Comparison of ENCODE assay signal across 18 cellular contexts in genomic region chr16:67238806-67239470, GRCh38.
"Had no signal": no experiment of that assay in that cellular context is flagged by ENCODE, and none has a peak within 500 bp of the region (broad histone marks: within the 10 kb centered on the region; RNA-seq: fewer than 3 reads in every experiment).

No MANE protein-coding gene starts in this region.

- H3K36me3 ChIP-seq: prostate gland had no signal

- ATAC-seq: activated T-cell treated with anti-CD3 and anti-CD28 coated beads, Interleukin-2, amount 50 U/mL, for 72 hours; left cardiac atrium; natural killer cell had no signal

- H3K27ac Mint-ChIP-seq: activated naive CD4-positive, alpha-beta T cell treated with anti-CD3 and anti-CD28 coated beads for 36 hours; activated T-cell treated with anti-CD3 and anti-CD28 coated beads, Interleukin-2, amount 50 U/mL, for 72 hours; endodermal cell had no signal

- H3K36me3 Mint-ChIP-seq: natural killer cell had no signal

- H3K27ac ChIP-seq: prostate gland, sigmoid colon, vagina had no signal

- H3K4me3 ChIP-seq: prostate gland, sigmoid colon, stomach, vagina had no signal

- H3K9me3 ChIP-seq: prostate gland, sigmoid colon, stomach, vagina had no signal

- H3K27me3 Mint-ChIP-seq: central memory CD8-positive, alpha-beta T cell had no signal

- H3K9me3 Mint-ChIP-seq: activated naive CD4-positive, alpha-beta T cell treated with anti-CD3 and anti-CD28 coated beads for 36 hours; activated T-cell treated with anti-CD3 and anti-CD28 coated beads, Interleukin-2, amount 50 U/mL, for 72 hours; central memory CD8-positive, alpha-beta T cell; endodermal cell; natural killer cell had no signal

- DNase-seq: activated CD4-positive, alpha-beta T cell treated with anti-CD3 and anti-CD28 coated beads, Interleukin-2, amount 50 U/mL, for 4 hours; activated CD4-positive, CD25-positive, alpha-beta regulatory T cell treated with anti-CD3 and anti-CD28 coated beads, Interleukin-2, amount 50 U/mL, for 72 hours; activated CD8-positive, alpha-beta memory T cell treated with anti-CD3 and anti-CD28 coated beads, Interleukin-2, amount 50 U/mL, for 4 hours; activated naive CD4-positive, alpha-beta T cell treated with anti-CD3 and anti-CD28 coated beads for 36 hours; activated T-cell treated with anti-CD3 and anti-CD28 coated beads, Interleukin-2, amount 50 U/mL, for 72 hours; dermis blood vessel endothelial cell; left cardiac atrium; natural killer cell; nucleus accumbens; stimulated activated CD4-positive, alpha-beta T cell treated with anti-CD3 and anti-CD28 coated beads, Interleukin-4, amount 100 ng/mL, for 1 hour; stomach; SW 1271; T-helper 9 cell had no signal

- H3K4me3 Mint-ChIP-seq: activated naive CD4-positive, alpha-beta T cell treated with anti-CD3 and anti-CD28 coated beads for 36 hours; activated T-cell treated with anti-CD3 and anti-CD28 coated beads, Interleukin-2, amount 50 U/mL, for 72 hours; central memory CD8-positive, alpha-beta T cell; endodermal cell; natural killer cell had no signal

- H3K27me3 ChIP-seq: sigmoid colon, stomach, vagina had no signal
